In the genomic region with DNA sequence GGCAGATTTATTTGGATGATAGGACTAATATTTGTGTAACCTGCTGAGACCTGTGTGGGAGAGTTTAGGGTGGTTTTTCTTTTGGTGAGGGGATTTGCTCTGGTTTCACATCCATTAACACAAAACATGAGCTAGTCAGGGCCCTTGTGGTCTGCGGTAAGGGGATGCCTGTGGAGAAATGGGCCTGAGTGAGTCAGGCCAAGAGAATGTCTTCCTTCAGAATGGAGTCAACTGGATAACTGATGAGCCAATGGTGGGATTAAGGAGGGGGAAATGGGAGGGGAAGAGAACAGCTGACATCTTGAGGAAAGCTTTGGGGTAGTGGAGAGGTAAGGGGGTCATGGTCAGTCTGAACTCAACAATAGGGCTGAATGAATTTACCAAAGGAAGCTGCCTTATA, we compare ENCODE assay signal across 14 cellular contexts. TPM values are rescaled to one million over a fixed set of nuclear protein-coding genes. Genes with fewer than 3 reads are reported as not detected.
DNase-seq lines count a peak whose midpoint lies in the region; TF ChIP-seq lines count a peak whose summit lies in the region.
"Had no signal": no experiment of that assay in that cellular context is flagged by ENCODE, and none has a peak within 500 bp of the region (broad histone marks: within the 10 kb centered on the region; RNA-seq: fewer than 3 reads in every experiment).

No MANE protein-coding gene starts in this region.

- no peak overlapping the region for H3K23ac ChIP-seq in mesendoderm (ENCODE audit: low read length)
- H3K23ac ChIP-seq in H9 (ENCODE audit: insufficient read length, low read depth, low read length): no peak overlapping the region

- H3K27me3 Mint-ChIP-seq in chondrocyte (ENCODE audit: low read depth) (no peaks in the 10 kb centered on the region), H9 (ENCODE audit: low read depth) (peaks cover 4% of the 10 kb centered on the region)
- H3K27me3 Mint-ChIP-seq: brain had no signal

- H3K9ac ChIP-seq in mesendoderm (ENCODE audit: low read length) (no peak overlapping the region), H9 (ENCODE audit: extremely low read depth, insufficient read length, low read length) (no peak overlapping the region)
- H3K9ac ChIP-seq: BLaER1 treated with 17β-estradiol and CSF1 and Interleukin-3, amounts not matched to agents 10 nM and 100 nM had no signal

- H4K5ac ChIP-seq in mesendoderm (ENCODE audit: low read length) (no peak overlapping the region), H9 (ENCODE audit: insufficient read length, low read depth, low read length) (no peak overlapping the region)

- H3K27me3 ChIP-seq in MG63: no peaks in the 10 kb centered on the region
- no peaks in the 10 kb centered on the region for H3K27me3 ChIP-seq in mesendoderm (ENCODE audit: insufficient read depth, low read length, poor library complexity)
- no peaks in the 10 kb centered on the region for H3K27me3 ChIP-seq in BE2C
- H3K27me3 ChIP-seq in H9 (ENCODE audit: insufficient read depth, low read length): no peaks in the 10 kb centered on the region
- H3K27me3 ChIP-seq: BLaER1 treated with 17β-estradiol and CSF1 and Interleukin-3, amounts not matched to agents 10 nM and 100 nM; gastroesophageal sphincter had no signal

- H3K79me2 ChIP-seq in mesendoderm (ENCODE audit: control insufficient read depth, insufficient read depth, low read length) (no peaks in the 10 kb centered on the region), H9 (ENCODE audit: insufficient read depth, low read length) (no peaks in the 10 kb centered on the region)

- no peaks in the 10 kb centered on the region for H4K20me1 ChIP-seq in H9 (ENCODE audit: control insufficient read depth, insufficient read depth, insufficient read length)
- H4K20me1 ChIP-seq: BLaER1 treated with 17β-estradiol and CSF1 and Interleukin-3, amounts not matched to agents 10 nM and 100 nM had no signal

- H2BK5ac ChIP-seq in mesendoderm (ENCODE audit: low read length): no peak overlapping the region
- no peak overlapping the region for H2BK5ac ChIP-seq in H9 (ENCODE audit: insufficient read length, low read length)

- no peak overlapping the region for H2BK12ac ChIP-seq in H9 (ENCODE audit: insufficient read length, low read depth, low read length)

- no peak overlapping the region for H2BK120ac ChIP-seq in mesendoderm (ENCODE audit: low read depth, low read length)
- H2BK120ac ChIP-seq in H9 (ENCODE audit: low read depth, low read length, poor library complexity, severe bottlenecking): no peak overlapping the region

- no peak for TF ChIP-seq CTCF in AG09319 (IDR thresholded peaks at IDR 0.05; ENCODE audit: low read depth, low read length)
- no peak for TF ChIP-seq CTCF in chondrocyte (IDR thresholded peaks at IDR 0.05)
- no peak for TF ChIP-seq CTCF in BE2C (IDR thresholded peaks at IDR 0.05; ENCODE audit: low read depth, low read length)
- no peak for TF ChIP-seq CTCF in H9 (conservative IDR thresholded peaks at IDR 0.05)

- no peak overlapping the region for H3K4me3 Mint-ChIP-seq in chondrocyte (ENCODE audit: unreplicated experiment)
- no peak overlapping the region for H3K4me3 Mint-ChIP-seq in H9
- H3K4me3 Mint-ChIP-seq: brain had no signal

- H3K9me3 ChIP-seq in MG63 (no peaks in the 10 kb centered on the region), BE2C (no peaks in the 10 kb centered on the region), H9 (ENCODE audit: control insufficient read depth, low read depth, low read length) (no peaks in the 10 kb centered on the region)
- H3K9me3 ChIP-seq: BLaER1 treated with 17β-estradiol and CSF1 and Interleukin-3, amounts not matched to agents 10 nM and 100 nM; gastroesophageal sphincter had no signal

- H3K18ac ChIP-seq in mesendoderm (ENCODE audit: low read length) (peak overlapping the region; percentile 94), H9 (ENCODE audit: insufficient read length, low read depth, low read length) (no peak overlapping the region)

- peaks cover 42% of the 10 kb centered on the region for H3K4me1 Mint-ChIP-seq in chondrocyte (ENCODE audit: low read depth)
- peaks cover 33 to 35% of the 10 kb centered on the region in 2 experiments for H3K4me1 Mint-ChIP-seq in H9

- H4K91ac ChIP-seq in H9 (ENCODE audit: insufficient read length, low read depth, low read length): no peak overlapping the region

- H3K4me2 ChIP-seq in mesendoderm (ENCODE audit: low read length): no peak overlapping the region
- H3K4me2 ChIP-seq in H9 (ENCODE audit: insufficient read depth, insufficient read length, low read length): no peak overlapping the region
- H3K4me2 ChIP-seq: BLaER1 treated with 17β-estradiol and CSF1 and Interleukin-3, amounts not matched to agents 10 nM and 100 nM had no signal

- H3K23me2 ChIP-seq in H9 (ENCODE audit: insufficient read length, low read depth, low read length, poor library complexity, severe bottlenecking): no peaks in the 10 kb centered on the region

- H3K4ac ChIP-seq in mesendoderm (ENCODE audit: low read depth, low read length) (peak overlapping the region; percentile 67), H9 (ENCODE audit: low read depth, low read length) (no peak overlapping the region)

- H3K56ac ChIP-seq in mesendoderm (ENCODE audit: low read length) (peak overlapping the region; percentile 52), H9 (ENCODE audit: insufficient read length, low read depth, low read length) (no peak overlapping the region)

- H3K36me3 Mint-ChIP-seq in chondrocyte (ENCODE audit: low read depth) (peaks cover 8% of the 10 kb centered on the region), H9 (ENCODE audit: insufficient read depth in 1 of 3, low read depth in 3 of 3) (peaks cover 0 to 7% (median 3%) of the 10 kb centered on the region in 3 experiments; a peak in 2 of 7 replicates)

- H4K8ac ChIP-seq in mesendoderm (ENCODE audit: low read depth, low read length) (no peak overlapping the region), H9 (replicated peaks; ENCODE audit: insufficient read length, low read depth, low read length) (no peak overlapping the region)

- peak overlapping the region; percentile 68 for H3K27ac Mint-ChIP-seq in chondrocyte (ENCODE audit: unreplicated experiment)
- H3K27ac Mint-ChIP-seq in H9: no peak overlapping the region; a peak in 1 of 7 replicates

- H3K36me3 ChIP-seq in MG63: peaks cover 53% of the 10 kb centered on the region
- no peaks in the 10 kb centered on the region for H3K36me3 ChIP-seq in mesendoderm (ENCODE audit: control insufficient read depth, insufficient read depth, low read length)
- no peaks in the 10 kb centered on the region; the same call in 1 of the 2 replicates for H3K36me3 ChIP-seq in BE2C

- peak; percentile 56 for DNase-seq in AG09319 (ENCODE audit: extremely low read depth, low read depth)
- DNase-seq in MG63: peak; percentile 87
- DNase-seq in chondrocyte (ENCODE audit: low spot score): no peak
- DNase-seq in mesendoderm: peak; percentile 94
- DNase-seq in activated T-cell treated with anti-CD3 and anti-CD28 coated beads, Interleukin-2, amount 50 U/mL, for 1 hour: no peak
- no peak for DNase-seq in BE2C
- no peak for DNase-seq in NCI-H2227 treated with DMSO at 0.1 percent for 48 hours (lab: John Stamatoyannopoulos, UW)
- DNase-seq in H9: no peak
- DNase-seq: midbrain, NCI-H82 had no signal

- H3K79me1 ChIP-seq in mesendoderm (ENCODE audit: low read length) (no peaks in the 10 kb centered on the region), H9 (ENCODE audit: insufficient read depth, low read depth, low read length, poor library complexity, severe bottlenecking) (no peaks in the 10 kb centered on the region)

- no peak overlapping the region for H3K14ac ChIP-seq in H9 (ENCODE audit: insufficient read depth, low read length)

- no peak overlapping the region for H2BK20ac ChIP-seq in H9 (ENCODE audit: low read depth, low read length, poor library complexity, severe bottlenecking)

- H3K4me3 ChIP-seq in MG63 (no peak overlapping the region), mesendoderm (ENCODE audit: low read length) (no peak overlapping the region), BE2C (ENCODE audit: low read depth, low read length) (no peak overlapping the region)
- H3K4me3 ChIP-seq: BLaER1 treated with 17β-estradiol and CSF1 and Interleukin-3, amounts not matched to agents 10 nM and 100 nM; gastroesophageal sphincter; skin epidermis had no signal

- no peak overlapping the region for H2AK5ac ChIP-seq in mesendoderm (ENCODE audit: low read length)
- H2AK5ac ChIP-seq in H9 (ENCODE audit: insufficient read length, low read length): no peak overlapping the region

- no peak overlapping the region for H2AFZ ChIP-seq in H9 (ENCODE audit: low read length)

- WGBS in mesendoderm (ENCODE audit: extremely low coverage, insufficient coverage, low lambda C conversion rate): no CpG with 5 or more reads among the region's 1 CpG
- WGBS in H9 (ENCODE audit: extremely low coverage, insufficient read length, low lambda C conversion rate): no CpG with 5 or more reads among the region's 1 CpG

- H3K27ac ChIP-seq in mesendoderm (ENCODE audit: low read depth, low read length): peak overlapping the region; percentile 34
- no peak overlapping the region for H3K27ac ChIP-seq in H9 (ENCODE audit: insufficient read length, low read depth, low read length)
- H3K27ac ChIP-seq: BLaER1 treated with 17β-estradiol and CSF1 and Interleukin-3, amounts not matched to agents 10 nM and 100 nM; gastroesophageal sphincter had no signal

- H2BK15ac ChIP-seq in mesendoderm (replicated peaks; ENCODE audit: low read depth): no peak overlapping the region
- no peak overlapping the region for H2BK15ac ChIP-seq in H9 (ENCODE audit: low read depth, low read length)

- H3K4me1 ChIP-seq in mesendoderm (ENCODE audit: control insufficient read depth, low read depth, low read length) (peaks cover 35% of the 10 kb centered on the region), BE2C (no peaks in the 10 kb centered on the region), H9 (ENCODE audit: insufficient read depth, low read length) (peaks cover 3% of the 10 kb centered on the region; the same call in 1 of the 2 replicates)
- H3K4me1 ChIP-seq: gastroesophageal sphincter had no signal

- no peak overlapping the region for H3T11ph ChIP-seq in H9 (ENCODE audit: low read length)

- H3K9me3 Mint-ChIP-seq in chondrocyte (ENCODE audit: low read depth) (no peaks in the 10 kb centered on the region), H9 (no peaks in the 10 kb centered on the region)
- H3K9me3 Mint-ChIP-seq: brain had no signal

RNA-seq across cellular contexts. Expression of a gene that starts 13.9 kb away (rescaled TPM):
- total RNA-seq in MG63 (2014; rRNA removed; shearing (Covaris generic); ENCODE audit: low replicate concordance): 11.0 and 12.0 TPM in 2 replicates
- total RNA-seq in chondrocyte (2.8 to 6.0 TPM (median 6.0 TPM) in 3 replicates), H9 (2021) (0.66 and 0.68 TPM in 2 replicates)
- polyA plus RNA-seq in mesendoderm (2013, experiment 1 of 2): 2.6 TPM
- 2.7 TPM for polyA plus RNA-seq in mesendoderm (2013, experiment 2 of 2)
- 0.60 TPM for polyA plus RNA-seq in BE2C (2012; ENCODE audit: insufficient read depth, insufficient read length, low read depth)

Comparison
In these comparisons a context has a peak if more than half of its experiments do, and no peak if none do; other contexts are left out.
1. DNase-seq: peak in AG09319 (single experiment), MG63 (single experiment) and mesendoderm (single experiment); none in chondrocyte (single experiment), activated T-cell treated with anti-CD3 and anti-CD28 coated beads, Interleukin-2, amount 50 U/mL, for 1 hour (single experiment), BE2C (single experiment), NCI-H2227 treated with DMSO at 0.1 percent for 48 hours (single experiment) and H9 (single experiment).